Comparison of ENCODE assay signal across 12 cellular contexts in genomic region chr9:128706045-128706444, GRCh38.
"Had no signal": no experiment of that assay in that cellular context is flagged by ENCODE, and none has a peak within 500 bp of the region (broad histone marks: within the 10 kb centered on the region; RNA-seq: fewer than 3 reads in every experiment).

No MANE protein-coding gene starts in this region.

- H3K4me3 ChIP-seq: ascending aorta, breast epithelium, pancreas, skin epidermis, upper lobe of left lung had no signal

- ATAC-seq: activated CD8-positive, alpha-beta T cell treated with anti-CD3 and anti-CD28 coated beads, Interleukin-2, amount 10 ng/mL, durations not matched to agents 7 days and 5 days; activated T-cell treated with anti-CD3 and anti-CD28 coated beads, Interleukin-2, amount 50 U/mL, for 72 hours; pancreas; stimulated activated naive CD8-positive, alpha-beta T cell treated with anti-CD3 and anti-CD28 coated beads, Interleukin-15, amount 100 ng/mL, for 72 hours had no signal

- H3K27ac ChIP-seq: ascending aorta, breast epithelium, pancreas had no signal

- H3K36me3 ChIP-seq: ascending aorta, breast epithelium, pancreas had no signal

- H3K27me3 ChIP-seq: ascending aorta, breast epithelium, pancreas, upper lobe of left lung had no signal

- H3K9me3 ChIP-seq: ascending aorta, breast epithelium, pancreas, upper lobe of left lung had no signal

- DNase-seq: activated B cell treated with CpG ODN at 0.5 μM for 24 hours; activated CD4-positive, alpha-beta T cell treated with anti-CD3 and anti-CD28 coated beads, Interleukin-2, amount 10 ng/mL, durations not matched to agents 24 days and 14 days; activated CD8-positive, alpha-beta memory T cell treated with anti-CD3 and anti-CD28 coated beads, Interleukin-2, amount 50 U/mL, for 4 hours; activated CD8-positive, alpha-beta T cell treated with anti-CD3 and anti-CD28 coated beads, Interleukin-2, amount 10 ng/mL, durations not matched to agents 7 days and 5 days; activated T-cell treated with anti-CD3 and anti-CD28 coated beads, Interleukin-2, amount 50 U/mL, for 72 hours; naive B cell; stimulated activated naive CD8-positive, alpha-beta T cell treated with anti-CD3 and anti-CD28 coated beads, Interleukin-15, amount 100 ng/mL, for 72 hours had no signal

- H3K4me1 ChIP-seq: breast epithelium had no signal
